ENCODE assay signal across 1 cellular context in genomic region chr15:47741907-47742306, GRCh38.
TF ChIP-seq lines count a peak whose summit lies in the region.

No MANE protein-coding gene starts in this region.

TF ChIP-seq in H1, 55 proteins besides CTCF, POLR2A, EP300 and RAD21:
- TF ChIP-seq TAF7 (optimal IDR thresholded peaks at IDR 0.05; ENCODE audit: borderline replicate concordance, low read depth, low read length) (no peak), SRF (IDR thresholded peaks at IDR 0.05; ENCODE audit: low read depth, low read length) (no peak), KDM1A (IDR thresholded peaks at IDR 0.05; ENCODE audit: borderline replicate concordance, low read length) (no peak), SUZ12 (IDR thresholded peaks at IDR 0.05; ENCODE audit: low read length) (no peak), POLR2AphosphoS5 (IDR thresholded peaks at IDR 0.05; ENCODE audit: low read depth, low read length) (no peak), RFX5 (IDR thresholded peaks at IDR 0.05; ENCODE audit: borderline replicate concordance, low read depth, low read length) (no peak), FOSL1 (IDR thresholded peaks at IDR 0.05; ENCODE audit: insufficient read depth, low read depth, low read length) (no peak), HDAC2 (IDR thresholded peaks at IDR 0.05; ENCODE audit: borderline replicate concordance in 1 of 2, low read depth in 2 of 2, low read length in 2 of 2) (no peak), BRCA1 (IDR thresholded peaks at IDR 0.05; ENCODE audit: low read depth, low read length) (no peak), PHF8 (conservative IDR thresholded peaks at IDR 0.05; ENCODE audit: low read depth, low read length) (no peak), EGR1 (IDR thresholded peaks at IDR 0.05; ENCODE audit: borderline replicate concordance, low read depth, low read length) (no peak), TCF12 (IDR thresholded peaks at IDR 0.05; ENCODE audit: low read depth, low read length) (no peak), RNF2 (IDR thresholded peaks at IDR 0.05; ENCODE audit: borderline replicate concordance, low read depth, low read length, missing control alignments, poor library complexity, severe bottlenecking) (no peak), GTF2F1 (IDR thresholded peaks at IDR 0.05; ENCODE audit: borderline replicate concordance, low read depth, low read length) (no peak), SIRT6 (IDR thresholded peaks at IDR 0.05; ENCODE audit: low read length) (no peak), CREB1 (IDR thresholded peaks at IDR 0.05) (no peak), SP1 (IDR thresholded peaks at IDR 0.05; ENCODE audit: low read depth, low read length) (no peak), RBBP5 (IDR thresholded peaks at IDR 0.05; ENCODE audit: borderline replicate concordance, low read depth, low read length) (no peak)
- TF ChIP-seq, protein P1, sequence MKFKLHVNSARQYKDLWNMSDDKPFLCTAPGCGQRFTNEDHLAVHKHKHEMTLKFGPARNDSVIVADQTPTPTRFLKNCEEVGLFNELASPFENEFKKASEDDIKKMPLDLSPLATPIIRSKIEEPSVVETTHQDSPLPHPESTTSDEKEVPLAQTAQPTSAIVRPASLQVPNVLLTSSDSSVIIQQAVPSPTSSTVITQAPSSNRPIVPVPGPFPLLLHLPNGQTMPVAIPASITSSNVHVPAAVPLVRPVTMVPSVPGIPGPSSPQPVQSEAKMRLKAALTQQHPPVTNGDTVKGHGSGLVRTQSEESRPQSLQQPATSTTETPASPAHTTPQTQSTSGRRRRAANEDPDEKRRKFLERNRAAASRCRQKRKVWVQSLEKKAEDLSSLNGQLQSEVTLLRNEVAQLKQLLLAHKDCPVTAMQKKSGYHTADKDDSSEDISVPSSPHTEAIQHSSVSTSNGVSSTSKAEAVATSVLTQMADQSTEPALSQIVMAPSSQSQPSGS (IDR thresholded peaks at IDR 0.05; ENCODE audit: low read length) = no peak
- TF ChIP-seq, protein P2, sequence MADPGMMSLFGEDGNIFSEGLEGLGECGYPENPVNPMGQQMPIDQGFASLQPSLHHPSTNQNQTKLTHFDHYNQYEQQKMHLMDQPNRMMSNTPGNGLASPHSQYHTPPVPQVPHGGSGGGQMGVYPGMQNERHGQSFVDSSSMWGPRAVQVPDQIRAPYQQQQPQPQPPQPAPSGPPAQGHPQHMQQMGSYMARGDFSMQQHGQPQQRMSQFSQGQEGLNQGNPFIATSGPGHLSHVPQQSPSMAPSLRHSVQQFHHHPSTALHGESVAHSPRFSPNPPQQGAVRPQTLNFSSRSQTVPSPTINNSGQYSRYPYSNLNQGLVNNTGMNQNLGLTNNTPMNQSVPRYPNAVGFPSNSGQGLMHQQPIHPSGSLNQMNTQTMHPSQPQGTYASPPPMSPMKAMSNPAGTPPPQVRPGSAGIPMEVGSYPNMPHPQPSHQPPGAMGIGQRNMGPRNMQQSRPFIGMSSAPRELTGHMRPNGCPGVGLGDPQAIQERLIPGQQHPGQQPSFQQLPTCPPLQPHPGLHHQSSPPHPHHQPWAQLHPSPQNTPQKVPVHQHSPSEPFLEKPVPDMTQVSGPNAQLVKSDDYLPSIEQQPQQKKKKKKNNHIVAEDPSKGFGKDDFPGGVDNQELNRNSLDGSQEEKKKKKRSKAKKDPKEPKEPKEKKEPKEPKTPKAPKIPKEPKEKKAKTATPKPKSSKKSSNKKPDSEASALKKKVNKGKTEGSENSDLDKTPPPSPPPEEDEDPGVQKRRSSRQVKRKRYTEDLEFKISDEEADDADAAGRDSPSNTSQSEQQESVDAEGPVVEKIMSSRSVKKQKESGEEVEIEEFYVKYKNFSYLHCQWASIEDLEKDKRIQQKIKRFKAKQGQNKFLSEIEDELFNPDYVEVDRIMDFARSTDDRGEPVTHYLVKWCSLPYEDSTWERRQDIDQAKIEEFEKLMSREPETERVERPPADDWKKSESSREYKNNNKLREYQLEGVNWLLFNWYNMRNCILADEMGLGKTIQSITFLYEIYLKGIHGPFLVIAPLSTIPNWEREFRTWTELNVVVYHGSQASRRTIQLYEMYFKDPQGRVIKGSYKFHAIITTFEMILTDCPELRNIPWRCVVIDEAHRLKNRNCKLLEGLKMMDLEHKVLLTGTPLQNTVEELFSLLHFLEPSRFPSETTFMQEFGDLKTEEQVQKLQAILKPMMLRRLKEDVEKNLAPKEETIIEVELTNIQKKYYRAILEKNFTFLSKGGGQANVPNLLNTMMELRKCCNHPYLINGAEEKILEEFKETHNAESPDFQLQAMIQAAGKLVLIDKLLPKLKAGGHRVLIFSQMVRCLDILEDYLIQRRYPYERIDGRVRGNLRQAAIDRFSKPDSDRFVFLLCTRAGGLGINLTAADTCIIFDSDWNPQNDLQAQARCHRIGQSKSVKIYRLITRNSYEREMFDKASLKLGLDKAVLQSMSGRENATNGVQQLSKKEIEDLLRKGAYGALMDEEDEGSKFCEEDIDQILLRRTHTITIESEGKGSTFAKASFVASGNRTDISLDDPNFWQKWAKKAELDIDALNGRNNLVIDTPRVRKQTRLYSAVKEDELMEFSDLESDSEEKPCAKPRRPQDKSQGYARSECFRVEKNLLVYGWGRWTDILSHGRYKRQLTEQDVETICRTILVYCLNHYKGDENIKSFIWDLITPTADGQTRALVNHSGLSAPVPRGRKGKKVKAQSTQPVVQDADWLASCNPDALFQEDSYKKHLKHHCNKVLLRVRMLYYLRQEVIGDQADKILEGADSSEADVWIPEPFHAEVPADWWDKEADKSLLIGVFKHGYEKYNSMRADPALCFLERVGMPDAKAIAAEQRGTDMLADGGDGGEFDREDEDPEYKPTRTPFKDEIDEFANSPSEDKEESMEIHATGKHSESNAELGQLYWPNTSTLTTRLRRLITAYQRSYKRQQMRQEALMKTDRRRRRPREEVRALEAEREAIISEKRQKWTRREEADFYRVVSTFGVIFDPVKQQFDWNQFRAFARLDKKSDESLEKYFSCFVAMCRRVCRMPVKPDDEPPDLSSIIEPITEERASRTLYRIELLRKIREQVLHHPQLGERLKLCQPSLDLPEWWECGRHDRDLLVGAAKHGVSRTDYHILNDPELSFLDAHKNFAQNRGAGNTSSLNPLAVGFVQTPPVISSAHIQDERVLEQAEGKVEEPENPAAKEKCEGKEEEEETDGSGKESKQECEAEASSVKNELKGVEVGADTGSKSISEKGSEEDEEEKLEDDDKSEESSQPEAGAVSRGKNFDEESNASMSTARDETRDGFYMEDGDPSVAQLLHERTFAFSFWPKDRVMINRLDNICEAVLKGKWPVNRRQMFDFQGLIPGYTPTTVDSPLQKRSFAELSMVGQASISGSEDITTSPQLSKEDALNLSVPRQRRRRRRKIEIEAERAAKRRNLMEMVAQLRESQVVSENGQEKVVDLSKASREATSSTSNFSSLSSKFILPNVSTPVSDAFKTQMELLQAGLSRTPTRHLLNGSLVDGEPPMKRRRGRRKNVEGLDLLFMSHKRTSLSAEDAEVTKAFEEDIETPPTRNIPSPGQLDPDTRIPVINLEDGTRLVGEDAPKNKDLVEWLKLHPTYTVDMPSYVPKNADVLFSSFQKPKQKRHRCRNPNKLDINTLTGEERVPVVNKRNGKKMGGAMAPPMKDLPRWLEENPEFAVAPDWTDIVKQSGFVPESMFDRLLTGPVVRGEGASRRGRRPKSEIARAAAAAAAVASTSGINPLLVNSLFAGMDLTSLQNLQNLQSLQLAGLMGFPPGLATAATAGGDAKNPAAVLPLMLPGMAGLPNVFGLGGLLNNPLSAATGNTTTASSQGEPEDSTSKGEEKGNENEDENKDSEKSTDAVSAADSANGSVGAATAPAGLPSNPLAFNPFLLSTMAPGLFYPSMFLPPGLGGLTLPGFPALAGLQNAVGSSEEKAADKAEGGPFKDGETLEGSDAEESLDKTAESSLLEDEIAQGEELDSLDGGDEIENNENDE (IDR thresholded peaks at IDR 0.05; ENCODE audit: insufficient replicate concordance, low read length) = no peak
